In genomic region chr18:74203811-74204210, GRCh38 we compare ENCODE assay signal across 20 cellular contexts. TPM values are rescaled to one million over a fixed set of nuclear protein-coding genes. Genes with fewer than 3 reads are reported as not detected.
DNase-seq lines count a peak whose midpoint lies in the region; ATAC-seq, FAIRE-seq and TF ChIP-seq lines count a peak whose summit lies in the region.
"Had no signal": no experiment of that assay in that cellular context is flagged by ENCODE, and none has a peak within 500 bp of the region (broad histone marks: within the 10 kb centered on the region; RNA-seq: fewer than 3 reads in every experiment).

No MANE protein-coding gene starts in this region.

- peaks cover 5% of the 10 kb centered on the region for H3K4me1 Mint-ChIP-seq in activated naive CD8-positive, alpha-beta T cell treated with anti-CD3 and anti-CD28 coated beads, Interleukin-2, amount 10 ng/mL, durations not matched to agents 7 days and 5 days
- H3K4me1 Mint-ChIP-seq in activated naive CD8-positive, alpha-beta T cell treated with anti-CD3 and anti-CD28 coated beads, Interleukin-2, amount 50 U/mL, for 24 hours, result peaks cover 2% of the 10 kb centered on the region
- peaks cover 4% of the 10 kb centered on the region for H3K4me1 Mint-ChIP-seq in neural progenitor cell
- no peaks in the 10 kb centered on the region for H3K4me1 Mint-ChIP-seq in activated CD4-positive, alpha-beta memory T cell treated with anti-CD3 and anti-CD28 coated beads, Interleukin-2, amount 10 ng/mL, durations not matched to agents 7 days and 5 days

- no peak for TF ChIP-seq POLR2A in testis (IDR thresholded peaks at IDR 0.05)

- intact Hi-C loops in testis (cut with DNase I; ENCODE audit: low total_unique reads), result no loop called here

- H3K27me3 Mint-ChIP-seq in activated naive CD8-positive, alpha-beta T cell treated with anti-CD3 and anti-CD28 coated beads, Interleukin-2, amount 10 ng/mL, durations not matched to agents 7 days and 5 days, result no peaks in the 10 kb centered on the region
- no peaks in the 10 kb centered on the region for H3K27me3 Mint-ChIP-seq in activated naive CD8-positive, alpha-beta T cell treated with anti-CD3 and anti-CD28 coated beads, Interleukin-2, amount 50 U/mL, for 24 hours
- peaks cover 3% of the 10 kb centered on the region for H3K27me3 Mint-ChIP-seq in neural progenitor cell (ENCODE audit: insufficient read depth, low read depth)
- no peaks in the 10 kb centered on the region for H3K27me3 Mint-ChIP-seq in activated CD4-positive, alpha-beta memory T cell treated with anti-CD3 and anti-CD28 coated beads, Interleukin-2, amount 10 ng/mL, durations not matched to agents 7 days and 5 days
- H3K27me3 Mint-ChIP-seq: B cell had no signal

- H3K4me2 ChIP-seq in neural progenitor cell, result no peak overlapping the region

- no peak overlapping the region for H3K4me3 ChIP-seq in bronchial epithelial cell (ENCODE audit: low read depth, low read length)
- H3K4me3 ChIP-seq in neural progenitor cell, result no peak overlapping the region
- H3K4me3 ChIP-seq in testis, result no peak overlapping the region

- no peaks in the 10 kb centered on the region for H3K9me3 Mint-ChIP-seq in activated naive CD8-positive, alpha-beta T cell treated with anti-CD3 and anti-CD28 coated beads, Interleukin-2, amount 10 ng/mL, durations not matched to agents 7 days and 5 days
- no peaks in the 10 kb centered on the region for H3K9me3 Mint-ChIP-seq in activated naive CD8-positive, alpha-beta T cell treated with anti-CD3 and anti-CD28 coated beads, Interleukin-2, amount 50 U/mL, for 24 hours
- H3K9me3 Mint-ChIP-seq in neural progenitor cell, result no peaks in the 10 kb centered on the region
- H3K9me3 Mint-ChIP-seq in activated CD4-positive, alpha-beta memory T cell treated with anti-CD3 and anti-CD28 coated beads, Interleukin-2, amount 10 ng/mL, durations not matched to agents 7 days and 5 days, result no peaks in the 10 kb centered on the region
- H3K9me3 Mint-ChIP-seq: CD8-positive, alpha-beta T cell had no signal

- H3K27ac ChIP-seq in neural progenitor cell, result no peak overlapping the region
- H3K27ac ChIP-seq in testis, result no peak overlapping the region

- POLR2A ChIA-PET in activated naive CD8-positive, alpha-beta T cell treated with anti-CD3 and anti-CD28 coated beads, Interleukin-2, amount 10 ng/mL, durations not matched to agents 7 days and 5 days (lab: Charles Lee), result no interaction called here
- POLR2A ChIA-PET in activated CD4-positive, alpha-beta memory T cell treated with anti-CD3 and anti-CD28 coated beads, Interleukin-2, amount 10 ng/mL, durations not matched to agents 7 days and 5 days (lab: Charles Lee), result no interaction called here

- H3K36me3 Mint-ChIP-seq in activated naive CD8-positive, alpha-beta T cell treated with anti-CD3 and anti-CD28 coated beads, Interleukin-2, amount 10 ng/mL, durations not matched to agents 7 days and 5 days, result no peaks in the 10 kb centered on the region
- no peaks in the 10 kb centered on the region for H3K36me3 Mint-ChIP-seq in activated naive CD8-positive, alpha-beta T cell treated with anti-CD3 and anti-CD28 coated beads, Interleukin-2, amount 50 U/mL, for 24 hours (ENCODE audit: low read depth)
- H3K36me3 Mint-ChIP-seq in neural progenitor cell, result no peaks in the 10 kb centered on the region
- no peaks in the 10 kb centered on the region for H3K36me3 Mint-ChIP-seq in activated CD4-positive, alpha-beta memory T cell treated with anti-CD3 and anti-CD28 coated beads, Interleukin-2, amount 10 ng/mL, durations not matched to agents 7 days and 5 days (ENCODE audit: low read depth)
- H3K36me3 Mint-ChIP-seq: CD8-positive, alpha-beta T cell had no signal

- no peak overlapping the region for H3K9ac ChIP-seq in neural progenitor cell

- H3K36me3 ChIP-seq in bronchial epithelial cell (ENCODE audit: control insufficient read depth, insufficient read depth, low read length) (no peaks in the 10 kb centered on the region), neural progenitor cell (no peaks in the 10 kb centered on the region), testis (ENCODE audit: low read depth, missing control alignments) (no peaks in the 10 kb centered on the region)

- ATAC-seq in activated naive CD8-positive, alpha-beta T cell treated with anti-CD3 and anti-CD28 coated beads, Interleukin-2, amount 10 ng/mL, durations not matched to agents 7 days and 5 days (ENCODE audit: low read depth), result peak; percentile 26
- ATAC-seq in activated naive CD8-positive, alpha-beta T cell treated with anti-CD3 and anti-CD28 coated beads, Interleukin-2, amount 50 U/mL, for 24 hours, result no peak
- ATAC-seq in HG03439 (IDR thresholded peaks at IDR 0.05; ENCODE audit: unreplicated experiment) (no peak), HG03135 (IDR thresholded peaks at IDR 0.05; ENCODE audit: unreplicated experiment) (no peak)
- ATAC-seq: CD8-positive, alpha-beta T cell had no signal

- H3K4me1 ChIP-seq in neural progenitor cell, result no peaks in the 10 kb centered on the region
- H3K4me1 ChIP-seq in testis, result no peaks in the 10 kb centered on the region

- H3K27me3 ChIP-seq in bronchial epithelial cell (ENCODE audit: control insufficient read depth, insufficient read depth, low read length), result peaks cover 1% of the 10 kb centered on the region
- no peaks in the 10 kb centered on the region for H3K27me3 ChIP-seq in neural progenitor cell
- H3K27me3 ChIP-seq in testis, result no peaks in the 10 kb centered on the region

- no peak overlapping the region for H2AFZ ChIP-seq in neural progenitor cell (replicated peaks)

- H3K9me3 ChIP-seq in neural progenitor cell (ENCODE audit: low read depth) (no peaks in the 10 kb centered on the region), testis (no peaks in the 10 kb centered on the region)

- no peak for TF ChIP-seq CTCF in bronchial epithelial cell (IDR thresholded peaks at IDR 0.05; ENCODE audit: insufficient read depth, low read length, severe bottlenecking)
- no peak for TF ChIP-seq CTCF in neural progenitor cell (IDR thresholded peaks at IDR 0.05)
- no peak for TF ChIP-seq CTCF in testis (IDR thresholded peaks at IDR 0.05)

- H4K20me1 ChIP-seq in neural progenitor cell (ENCODE audit: low read depth), result no peaks in the 10 kb centered on the region

- WGBS in testis, 2 donors, result 44 to 47% methylated on average over 5 to 7 of the region's 7 CpGs

- no peaks in the 10 kb centered on the region for H3K79me2 ChIP-seq in neural progenitor cell (ENCODE audit: low read depth)

- DNase-seq in activated naive CD8-positive, alpha-beta T cell treated with anti-CD3 and anti-CD28 coated beads, Interleukin-2, amount 10 ng/mL, durations not matched to agents 7 days and 5 days, result no peak
- no peak for DNase-seq in activated naive CD8-positive, alpha-beta T cell treated with anti-CD3 and anti-CD28 coated beads, Interleukin-2, amount 50 U/mL, for 24 hours
- no peak for DNase-seq in bronchial epithelial cell (ENCODE audit: low read depth)
- DNase-seq in neural progenitor cell (ENCODE audit: low spot score), result no peak
- peak; percentile 35 for DNase-seq in testis
- no peak for DNase-seq in activated CD4-positive, alpha-beta memory T cell treated with anti-CD3 and anti-CD28 coated beads, Interleukin-2, amount 10 ng/mL, durations not matched to agents 7 days and 5 days
- DNase-seq: 8988T; C1 segment of cervical spinal cord; CD8-positive, alpha-beta T cell; COR-L47; DMS153; DMS79 treated with DMSO at 0.1 percent for 48 hours; EL; HCEC 1CT; HFFc6 had no signal

- CTCF ChIA-PET in activated CD4-positive, alpha-beta memory T cell treated with anti-CD3 and anti-CD28 coated beads, Interleukin-2, amount 10 ng/mL, durations not matched to agents 7 days and 5 days (lab: Charles Lee), result interaction anchor here (0.8 kb wide), 1 partner anchor 348 kb away, joined by 4 read pairs; no protein-coding TSS in a partner anchor

- no peak overlapping the region for H3K27ac Mint-ChIP-seq in activated naive CD8-positive, alpha-beta T cell treated with anti-CD3 and anti-CD28 coated beads, Interleukin-2, amount 10 ng/mL, durations not matched to agents 7 days and 5 days
- no peak overlapping the region for H3K27ac Mint-ChIP-seq in activated naive CD8-positive, alpha-beta T cell treated with anti-CD3 and anti-CD28 coated beads, Interleukin-2, amount 50 U/mL, for 24 hours
- peak overlapping the region; percentile 11 for H3K27ac Mint-ChIP-seq in neural progenitor cell
- no peak overlapping the region for H3K27ac Mint-ChIP-seq in activated CD4-positive, alpha-beta memory T cell treated with anti-CD3 and anti-CD28 coated beads, Interleukin-2, amount 10 ng/mL, durations not matched to agents 7 days and 5 days
- H3K27ac Mint-ChIP-seq: B cell; CD8-positive, alpha-beta T cell; HFFc6 had no signal

- H3F3A ChIP-seq in neural progenitor cell (ENCODE audit: low read depth), result no peaks in the 10 kb centered on the region

- no peak overlapping the region for H3K4me3 Mint-ChIP-seq in activated naive CD8-positive, alpha-beta T cell treated with anti-CD3 and anti-CD28 coated beads, Interleukin-2, amount 10 ng/mL, durations not matched to agents 7 days and 5 days
- no peak overlapping the region for H3K4me3 Mint-ChIP-seq in activated naive CD8-positive, alpha-beta T cell treated with anti-CD3 and anti-CD28 coated beads, Interleukin-2, amount 50 U/mL, for 24 hours
- no peak overlapping the region for H3K4me3 Mint-ChIP-seq in neural progenitor cell
- H3K4me3 Mint-ChIP-seq in activated CD4-positive, alpha-beta memory T cell treated with anti-CD3 and anti-CD28 coated beads, Interleukin-2, amount 10 ng/mL, durations not matched to agents 7 days and 5 days, result no peak overlapping the region
- H3K4me3 Mint-ChIP-seq: B cell; CD8-positive, alpha-beta T cell; HFFc6 had no signal

- FAIRE-seq in bronchial epithelial cell (lab: Jason Lieb, UNC), result peak; percentile 55
- FAIRE-seq: G401.6 had no signal

RNA-seq across cellular contexts. Expression of gene TIMM21, which starts 55.5 kb away (rescaled TPM):
- 10 to 100 TPM; 27.3 to 30.8 TPM for total RNA-seq in activated naive CD8-positive, alpha-beta T cell treated with anti-CD3 and anti-CD28 coated beads, Interleukin-2, amount 10 ng/mL, durations not matched to agents 7 days and 5 days
- total RNA-seq in bronchial epithelial cell (25.0 and 28.0 TPM in 2 replicates), neural progenitor cell (ENCODE audit: low replicate concordance) (24.0 and 28.4 TPM in 2 replicates), testis (10 to 100 TPM; 33.0 to 34.3 TPM)
- 27.8 TPM for polyA plus RNA-seq in testis (ENCODE audit: insufficient read depth, low read depth, low replicate concordance)
- 10 to 100 TPM; 18.4 to 18.7 TPM for total RNA-seq in activated CD4-positive, alpha-beta memory T cell treated with anti-CD3 and anti-CD28 coated beads, Interleukin-2, amount 10 ng/mL, durations not matched to agents 7 days and 5 days

RNA-seq across cellular contexts. Expression of gene FBXO15, which starts 56.2 kb away (rescaled TPM):
- 1 to 10 TPM; 2.0 to 2.1 TPM for total RNA-seq in activated naive CD8-positive, alpha-beta T cell treated with anti-CD3 and anti-CD28 coated beads, Interleukin-2, amount 10 ng/mL, durations not matched to agents 7 days and 5 days
- 0.13 TPM in 1 of 2 replicates, not detected in the other for total RNA-seq in bronchial epithelial cell
- 2.2 and 2.8 TPM in 2 replicates for total RNA-seq in neural progenitor cell (ENCODE audit: low replicate concordance)
- total RNA-seq in testis, result 10 to 100 TPM; 20.8 to 39.1 TPM
- 46.0 TPM for polyA plus RNA-seq in testis (ENCODE audit: insufficient read depth, low read depth, low replicate concordance)
- total RNA-seq in activated CD4-positive, alpha-beta memory T cell treated with anti-CD3 and anti-CD28 coated beads, Interleukin-2, amount 10 ng/mL, durations not matched to agents 7 days and 5 days, result 1 to 10 TPM in 1 of 2 experiments, under 1 TPM in 1; 0.60 to 1.1 TPM
- total RNA-seq: HT-29 had no signal
